Comparison of ENCODE assay signal across 30 cellular contexts in genomic region chr22:20977019-20977418, GRCh38. TPM values are rescaled to one million over a fixed set of nuclear protein-coding genes. Genes with fewer than 3 reads are reported as not detected.
"Had no signal": no experiment of that assay in that cellular context is flagged by ENCODE, and none has a peak within 500 bp of the region (broad histone marks: within the 10 kb centered on the region; RNA-seq: fewer than 3 reads in every experiment).

No MANE protein-coding gene starts in this region.

- FAIRE-seq: astrocyte had no signal

- H3K9me3 ChIP-seq: gastrocnemius medialis had no signal

- H3K4me3 ChIP-seq: coronary artery, dorsolateral prefrontal cortex, gastrocnemius medialis had no signal

- ATAC-seq: activated CD8-positive, alpha-beta T cell treated with anti-CD3 and anti-CD28 coated beads for 36 hours; activated T-cell treated with anti-CD3 and anti-CD28 coated beads, Interleukin-2, amount 50 U/mL, for 4 hours; activated T-helper 17 cell treated with anti-CD3 and anti-CD28 coated beads, Interleukin-2, amount 50 U/mL, for 72 hours; esophagus mucosa; gastrocnemius medialis had no signal

- H3K27me3 ChIP-seq: dorsolateral prefrontal cortex, gastrocnemius medialis had no signal

- DNase-seq: activated CD4-positive, alpha-beta T cell treated with anti-CD3 and anti-CD28 coated beads for 48 hours; activated CD4-positive, alpha-beta T cell treated with anti-CD3 and anti-CD28 coated beads, Interleukin-2, amount 50 U/mL, for 1 hour; activated CD4-positive, alpha-beta T cell treated with anti-CD3 and anti-CD28 coated beads, Interleukin-2, amount 50 U/mL, for 48 hours; activated CD4-positive, CD25-positive, alpha-beta regulatory T cell; activated CD8-positive, alpha-beta memory T cell treated with anti-CD3 and anti-CD28 coated beads for 24 hours; activated CD8-positive, alpha-beta T cell treated with anti-CD3 and anti-CD28 coated beads for 36 hours; activated effector memory CD4-positive, alpha-beta T cell treated with Interleukin-2 at 50 U/mL for 16 hours; activated gamma-delta T cell treated with Interleukin-2 at 50 U/mL for 16 hours; activated naive CD4-positive, alpha-beta T cell treated with anti-CD3 and anti-CD28 coated beads, Interleukin-2, amount 50 U/mL, for 16 hours; activated naive CD4-positive, alpha-beta T cell treated with Interleukin-2 at 50 U/mL for 16 hours; activated T-cell treated with anti-CD3 and anti-CD28 coated beads, Interleukin-2, amount 50 U/mL, for 4 hours; amniotic stem cell; anterior cingulate cortex; brain microvascular endothelial cell; dorsolateral prefrontal cortex; effector memory CD4-positive, alpha-beta T cell; endodermal cell; foreskin fibroblast; gastrocnemius medialis; T-helper 2 cell had no signal

- H3K27ac ChIP-seq: brain microvascular endothelial cell, coronary artery, dorsolateral prefrontal cortex, gastrocnemius medialis had no signal

- H3K36me3 ChIP-seq: brain microvascular endothelial cell, gastrocnemius medialis had no signal

- H3K9me3 Mint-ChIP-seq: central memory CD8-positive, alpha-beta T cell had no signal

- H3K27ac Mint-ChIP-seq: activated CD8-positive, alpha-beta T cell treated with anti-CD3 and anti-CD28 coated beads for 36 hours; activated naive CD8-positive, alpha-beta T cell; activated T-helper 17 cell treated with anti-CD3 and anti-CD28 coated beads, Interleukin-2, amount 50 U/mL, for 72 hours; dendritic cell treated with granulocyte-macrophage colony-stimulating factor and Interleukin-4, amounts not matched to agents 40 ng/mL and 50 ng/mL, for 4 days; endodermal cell had no signal

- H3K4me3 Mint-ChIP-seq: activated CD8-positive, alpha-beta T cell treated with anti-CD3 and anti-CD28 coated beads for 36 hours; activated naive CD8-positive, alpha-beta T cell; activated T-cell treated with anti-CD3 and anti-CD28 coated beads, Interleukin-2, amount 50 U/mL, for 4 hours; activated T-helper 17 cell treated with anti-CD3 and anti-CD28 coated beads, Interleukin-2, amount 50 U/mL, for 72 hours; central memory CD8-positive, alpha-beta T cell; dendritic cell treated with granulocyte-macrophage colony-stimulating factor and Interleukin-4, amounts not matched to agents 40 ng/mL and 50 ng/mL, for 4 days; endodermal cell had no signal

- H3K36me3 Mint-ChIP-seq: activated naive CD8-positive, alpha-beta T cell had no signal

RNA-seq across cellular contexts. Expression of gene AIFM3, which starts 10.0 kb away (rescaled TPM):
- total RNA-seq: activated T-helper 17 cell treated with anti-CD3 and anti-CD28 coated beads, Interleukin-2, amount 50 U/mL, for 72 hours; T-helper 1 cell treated with Interleukin-12 subunit alpha and Interleukin-12 subunit beta and Interleukin-4 antibody, amounts not matched to agents 30 ng/mL and 1 ng/mL, for 36 hours had no signal

RNA-seq across cellular contexts. Expression of gene P2RX6, which starts 37.9 kb away (rescaled TPM):
- total RNA-seq: epithelial cell of proximal tubule had no signal

RNA-seq across cellular contexts. Expression of gene SLC7A4, which starts 55.3 kb away (rescaled TPM):
- total RNA-seq: activated CD8-positive, alpha-beta T cell treated with anti-CD3 and anti-CD28 coated beads for 36 hours; activated T-helper 17 cell treated with anti-CD3 and anti-CD28 coated beads, Interleukin-2, amount 50 U/mL, for 72 hours; cardiac septum; gastrocnemius medialis; T-helper 1 cell treated with Interleukin-12 subunit alpha and Interleukin-12 subunit beta and Interleukin-4 antibody, amounts not matched to agents 30 ng/mL and 1 ng/mL, for 36 hours had no signal
